ENCODE assay signal across 20 cellular contexts in genomic region chr6:104118274-104118673, GRCh38.
DNase-seq lines count a peak whose midpoint lies in the region; ATAC-seq and TF ChIP-seq lines count a peak whose summit lies in the region.
"Had no signal": no experiment of that assay in that cellular context is flagged by ENCODE, and none has a peak within 500 bp of the region (broad histone marks: within the 10 kb centered on the region; RNA-seq: fewer than 3 reads in every experiment).

No MANE protein-coding gene starts in this region.

- H3K27me3 Mint-ChIP-seq in glutamatergic neuron (ENCODE audit: unreplicated experiment): no peaks in the 10 kb centered on the region
- H3K27me3 Mint-ChIP-seq in T-cell: no peaks in the 10 kb centered on the region
- H3K27me3 Mint-ChIP-seq: activated CD4-positive, alpha-beta T cell treated with anti-CD3 and anti-CD28 coated beads, Interleukin-2, amount 10 ng/mL, durations not matched to agents 24 days and 14 days; activated naive CD8-positive, alpha-beta T cell treated with anti-CD3 and anti-CD28 coated beads, Interleukin-2, amount 50 U/mL, for 24 hours; dendritic cell treated with granulocyte-macrophage colony-stimulating factor and Interleukin-4, amounts not matched to agents 40 ng/mL and 50 ng/mL, for 4 days; naive B cell had no signal

- H3K9ac ChIP-seq in adipocyte (ENCODE audit: low read length) (no peak overlapping the region), MM.1S (ENCODE audit: low read length) (no peak overlapping the region)

- H3K9me3 Mint-ChIP-seq in glutamatergic neuron (ENCODE audit: unreplicated experiment) (no peaks in the 10 kb centered on the region), T-cell (peaks cover 5 to 7% (median 6%) of the 10 kb centered on the region in 3 donors)
- H3K9me3 Mint-ChIP-seq: activated CD4-positive, alpha-beta T cell treated with anti-CD3 and anti-CD28 coated beads, Interleukin-2, amount 10 ng/mL, durations not matched to agents 24 days and 14 days; activated naive CD8-positive, alpha-beta T cell treated with anti-CD3 and anti-CD28 coated beads, Interleukin-2, amount 50 U/mL, for 24 hours; activated T-cell treated with anti-CD3 and anti-CD28 coated beads, Interleukin-2, amount 50 U/mL, for 4 hours had no signal

- H3K4me3 Mint-ChIP-seq in glutamatergic neuron (ENCODE audit: unreplicated experiment) (no peak overlapping the region), T-cell (no peak overlapping the region)
- H3K4me3 Mint-ChIP-seq: activated CD4-positive, alpha-beta T cell treated with anti-CD3 and anti-CD28 coated beads, Interleukin-2, amount 10 ng/mL, durations not matched to agents 24 days and 14 days; activated naive CD8-positive, alpha-beta T cell treated with anti-CD3 and anti-CD28 coated beads, Interleukin-2, amount 50 U/mL, for 24 hours; activated T-cell treated with anti-CD3 and anti-CD28 coated beads, Interleukin-2, amount 50 U/mL, for 4 hours; dendritic cell treated with granulocyte-macrophage colony-stimulating factor and Interleukin-4, amounts not matched to agents 40 ng/mL and 50 ng/mL, for 4 days; naive B cell; T-helper 1 cell treated with Interleukin-12 subunit alpha and Interleukin-12 subunit beta and Interleukin-4 antibody, amounts not matched to agents 30 μg/mL and 1 μg/mL, for 36 hours had no signal

- H3K27ac Mint-ChIP-seq in glutamatergic neuron (ENCODE audit: unreplicated experiment): no peak overlapping the region
- H3K27ac Mint-ChIP-seq in T-cell: no peak overlapping the region
- H3K27ac Mint-ChIP-seq: activated CD4-positive, alpha-beta T cell treated with anti-CD3 and anti-CD28 coated beads, Interleukin-2, amount 10 ng/mL, durations not matched to agents 24 days and 14 days; activated naive CD8-positive, alpha-beta T cell treated with anti-CD3 and anti-CD28 coated beads, Interleukin-2, amount 50 U/mL, for 24 hours; dendritic cell treated with granulocyte-macrophage colony-stimulating factor and Interleukin-4, amounts not matched to agents 40 ng/mL and 50 ng/mL, for 4 days; naive B cell; T-helper 1 cell treated with Interleukin-12 subunit alpha and Interleukin-12 subunit beta and Interleukin-4 antibody, amounts not matched to agents 30 μg/mL and 1 μg/mL, for 36 hours had no signal

- POLR2A ChIA-PET in T-cell (lab: Charles Lee): no interaction called here

- H3K4me1 ChIP-seq in adipocyte (ENCODE audit: control insufficient read depth, insufficient read depth, low read length) (peaks cover 11% of the 10 kb centered on the region), MM.1S (ENCODE audit: low read length) (no peaks in the 10 kb centered on the region)
- H3K4me1 ChIP-seq: upper lobe of right lung had no signal

- no peaks in the 10 kb centered on the region for H3K9me2 ChIP-seq in MM.1S (replicated peaks; ENCODE audit: insufficient read depth, low read length)

- CTCF ChIA-PET in T-cell (lab: Charles Lee): no interaction called here

- no peaks in the 10 kb centered on the region for H3F3A ChIP-seq in MM.1S (ENCODE audit: insufficient read depth, low read length)

- no peaks in the 10 kb centered on the region for H3K36me3 ChIP-seq in adipocyte (ENCODE audit: control insufficient read depth, insufficient read depth, low read length, severe bottlenecking)
- H3K36me3 ChIP-seq in MM.1S (replicated peaks; ENCODE audit: insufficient read depth, low read length): no peaks in the 10 kb centered on the region
- H3K36me3 ChIP-seq: upper lobe of right lung had no signal

- H3K27me3 ChIP-seq in adipocyte (replicated peaks; ENCODE audit: control insufficient read depth, insufficient read depth, low read length): no peaks in the 10 kb centered on the region
- H3K27me3 ChIP-seq in MM.1S (replicated peaks; ENCODE audit: insufficient read depth, low read length): no peaks in the 10 kb centered on the region
- H3K27me3 ChIP-seq: upper lobe of right lung had no signal

- TF ChIP-seq CTCF in glutamatergic neuron (IDR thresholded peaks at IDR 0.05; ENCODE audit: partially characterized antibody, unreplicated experiment): no peak
- TF ChIP-seq CTCF in MM.1S (IDR thresholded peaks at IDR 0.05; ENCODE audit: low read length): no peak

- no peaks in the 10 kb centered on the region for H4K20me1 ChIP-seq in MM.1S (ENCODE audit: insufficient read depth, low read length)

- H3K9me3 ChIP-seq in adipocyte (ENCODE audit: control insufficient read depth, low read length) (no peaks in the 10 kb centered on the region), MM.1S (replicated peaks; ENCODE audit: insufficient read depth, low read length) (no peaks in the 10 kb centered on the region)
- H3K9me3 ChIP-seq: upper lobe of right lung had no signal

- H3K36me3 Mint-ChIP-seq in glutamatergic neuron (ENCODE audit: unreplicated experiment) (no peaks in the 10 kb centered on the region), T-cell (no peaks in the 10 kb centered on the region)
- H3K36me3 Mint-ChIP-seq: naive B cell had no signal

- H3K79me2 ChIP-seq in MM.1S (ENCODE audit: low read length): no peaks in the 10 kb centered on the region

- no peak for ATAC-seq in T-cell (replicated peaks in 1 of 4)
- ATAC-seq: activated naive CD8-positive, alpha-beta T cell treated with anti-CD3 and anti-CD28 coated beads, Interleukin-2, amount 50 U/mL, for 24 hours; activated T-cell treated with anti-CD3 and anti-CD28 coated beads, Interleukin-2, amount 50 U/mL, for 4 hours; upper lobe of right lung had no signal

- DNase-seq in H4 (ENCODE audit: low spot score): peak; percentile 2
- peak; percentile 42 for DNase-seq in adipocyte (ENCODE audit: low read depth)
- peak; percentile 1 for DNase-seq in fibroblast of the conjunctiva (ENCODE audit: low read depth)
- peak; percentile 66 for DNase-seq in skeletal muscle cell (ENCODE audit: low read depth)
- DNase-seq in glutamatergic neuron: no peak
- DNase-seq in T-cell: no peak
- DNase-seq in SKM-1 treated with dmso at 0.1 percent for 144 hours (lab: John Stamatoyannopoulos, UW; ENCODE audit: unreplicated experiment): no peak
- no peak for DNase-seq in MM.1S
- DNase-seq: activated CD4-positive, alpha-beta T cell treated with anti-CD3 and anti-CD28 coated beads, Interleukin-2, amount 10 ng/mL, durations not matched to agents 24 days and 14 days; activated naive CD8-positive, alpha-beta T cell treated with anti-CD3 and anti-CD28 coated beads, Interleukin-2, amount 50 U/mL, for 24 hours; activated T-cell treated with anti-CD3 and anti-CD28 coated beads, Interleukin-2, amount 50 U/mL, for 4 hours; KG1; naive B cell; NCI-H1694 treated with DMSO at 0.1 percent for 48 hours; NCI-H526; retina; stimulated activated CD4-positive, alpha-beta T cell treated with anti-CD3 and anti-CD28 coated beads, Interleukin-2, amount 100 ng/mL, for 48 hours; upper lobe of right lung had no signal

- H2AFZ ChIP-seq in MM.1S (ENCODE audit: low read length): no peak overlapping the region

- H3K4me1 Mint-ChIP-seq in glutamatergic neuron (ENCODE audit: low read depth, unreplicated experiment) (no peaks in the 10 kb centered on the region), T-cell (no peaks in the 10 kb centered on the region)
- H3K4me1 Mint-ChIP-seq: activated CD4-positive, alpha-beta T cell treated with anti-CD3 and anti-CD28 coated beads, Interleukin-2, amount 10 ng/mL, durations not matched to agents 24 days and 14 days; activated naive CD8-positive, alpha-beta T cell treated with anti-CD3 and anti-CD28 coated beads, Interleukin-2, amount 50 U/mL, for 24 hours; naive B cell had no signal

- H3K4me3 ChIP-seq in adipocyte (ENCODE audit: low read length) (peak overlapping the region; percentile 58), skeletal muscle cell (ENCODE audit: low read depth, low read length) (no peak overlapping the region), MM.1S (ENCODE audit: low read length) (no peak overlapping the region)
- H3K4me3 ChIP-seq: upper lobe of right lung had no signal

- H3K4me2 ChIP-seq in MM.1S (ENCODE audit: low read depth, low read length): no peak overlapping the region

- no peak overlapping the region for H3K27ac ChIP-seq in MM.1S (ENCODE audit: low read length)
- H3K27ac ChIP-seq: upper lobe of right lung had no signal

Comparison
In these comparisons a context has a peak if more than half of its experiments do, and no peak if none do; other contexts are left out.
1. DNase-seq: peak in H4 (single experiment), adipocyte (single experiment), fibroblast of the conjunctiva (single experiment) and skeletal muscle cell (single experiment); none in glutamatergic neuron (single experiment), T-cell (0 of 34), SKM-1 treated with dmso at 0.1 percent for 144 hours (single experiment) and MM.1S (single experiment).